In genomic region chr12:46558696-46559095, GRCh38 we compare ENCODE assay signal across 25 cellular contexts.
DNase-seq lines count a peak whose midpoint lies in the region; ATAC-seq and TF ChIP-seq lines count a peak whose summit lies in the region.
"Had no signal": no experiment of that assay in that cellular context is flagged by ENCODE, and none has a peak within 500 bp of the region (broad histone marks: within the 10 kb centered on the region; RNA-seq: fewer than 3 reads in every experiment).

No MANE protein-coding gene starts in this region.

- H3K4me3 Mint-ChIP-seq in stimulated activated effector memory CD8-positive, alpha-beta T cell treated with anti-CD3 and anti-CD28 coated beads, Interleukin-12 subunit alpha, Interleukin-12 subunit beta, amount 100 ng/mL, for 72 hours = no peak overlapping the region
- H3K4me3 Mint-ChIP-seq: CD4-positive, alpha-beta memory T cell; T-helper 17 cell had no signal

- TF ChIP-seq CTCF in Panc1 (IDR thresholded peaks at IDR 0.05) = no peak
- no peak for TF ChIP-seq CTCF in osteoblast (IDR thresholded peaks at IDR 0.05; ENCODE audit: extremely low read depth, low read depth, low read length)
- no peak for TF ChIP-seq CTCF in tibial artery (IDR thresholded peaks at IDR 0.05)

- BruUV-seq in Panc1 (replicated peaks; lab: Mats Ljungman, UMichigan) = no TSS peak

- no peaks in the 10 kb centered on the region for H3K9me3 Mint-ChIP-seq in stimulated activated effector memory CD8-positive, alpha-beta T cell treated with anti-CD3 and anti-CD28 coated beads, Interleukin-12 subunit alpha, Interleukin-12 subunit beta, amount 100 ng/mL, for 72 hours

- H3K79me2 ChIP-seq in osteoblast (ENCODE audit: insufficient read depth, low read length) = no peaks in the 10 kb centered on the region

- H3K27me3 ChIP-seq in Panc1 (ENCODE audit: control insufficient read depth, insufficient read depth, low read length) (no peaks in the 10 kb centered on the region), osteoblast (ENCODE audit: insufficient read depth, low read length) (no peaks in the 10 kb centered on the region), tibial artery (no peaks in the 10 kb centered on the region)
- no peaks in the 10 kb centered on the region for H3K27me3 ChIP-seq in effector memory CD4-positive, alpha-beta T cell (replicated peaks; ENCODE audit: control insufficient read depth, insufficient read depth, low read length, poor library complexity, severe bottlenecking)
- H3K27me3 ChIP-seq: adrenal gland, cardiac muscle cell had no signal

- no peak overlapping the region for H2AFZ ChIP-seq in osteoblast (ENCODE audit: low read length)

- intact Hi-C loops in Panc1 (cut with micrococcal nuclease; ENCODE audit: unreplicated experiment) = loop anchor here (5.0 kb wide), 1 partner anchor 104 kb away; no protein-coding TSS in a partner anchor
- intact Hi-C loops in tibial artery (cut with DNase I; ENCODE audit: low total_unique reads) = no loop called here

- H3K27ac ChIP-seq in Panc1 (ENCODE audit: low read length) (peak overlapping the region; percentile 91), epithelial cell of prostate (peak overlapping the region; percentile 100), osteoblast (ENCODE audit: low read depth, low read length) (peak overlapping the region; percentile 96), tibial artery (peak overlapping the region; percentile 45 to 58)
- H3K27ac ChIP-seq in effector memory CD4-positive, alpha-beta T cell (ENCODE audit: insufficient read depth, low read length, poor library complexity, severe bottlenecking) = no peak overlapping the region
- H3K27ac ChIP-seq: VCaP had no signal

- POLR2A ChIA-PET in Panc1 (lab: Charles Lee) = no interaction called here

- no peaks in the 10 kb centered on the region for H3K36me3 ChIP-seq in Panc1 (ENCODE audit: control insufficient read depth, insufficient read depth, low read length)
- no peaks in the 10 kb centered on the region for H3K36me3 ChIP-seq in osteoblast (ENCODE audit: insufficient read depth, low read length)
- H3K36me3 ChIP-seq in tibial artery = no peaks in the 10 kb centered on the region
- no peaks in the 10 kb centered on the region for H3K36me3 ChIP-seq in effector memory CD4-positive, alpha-beta T cell (ENCODE audit: control insufficient read depth, insufficient read depth, low read length)
- H3K36me3 ChIP-seq: adrenal gland, cardiac muscle cell had no signal

- in situ Hi-C loops in Panc1 (cut with HindIII; ENCODE audit: low pct_unique_long_range_greater_than_20kb, low sequenced_read_pairs) = no loop called here

- no peaks in the 10 kb centered on the region for H3K36me3 Mint-ChIP-seq in stimulated activated effector memory CD8-positive, alpha-beta T cell treated with anti-CD3 and anti-CD28 coated beads, Interleukin-12 subunit alpha, Interleukin-12 subunit beta, amount 100 ng/mL, for 72 hours
- H3K36me3 Mint-ChIP-seq: CD4-positive, alpha-beta memory T cell had no signal

- peaks cover 43% of the 10 kb centered on the region for H3K4me1 ChIP-seq in Panc1 (ENCODE audit: control insufficient read depth, insufficient read depth, low read length)
- H3K4me1 ChIP-seq in osteoblast (ENCODE audit: insufficient read depth, low read length) = peaks cover 79% of the 10 kb centered on the region
- peaks cover 0 to 84% (median 45%) of the 10 kb centered on the region in 4 donors for H3K4me1 ChIP-seq in tibial artery
- H3K4me1 ChIP-seq in effector memory CD4-positive, alpha-beta T cell (ENCODE audit: control insufficient read depth, insufficient read depth, low read length, poor library complexity, severe bottlenecking) = no peaks in the 10 kb centered on the region

- no peaks in the 10 kb centered on the region for H4K20me1 ChIP-seq in osteoblast (ENCODE audit: insufficient read depth, low read length)

- peaks cover 10% of the 10 kb centered on the region; the same call in 1 of the 2 replicates for H3K9me3 ChIP-seq in Panc1 (ENCODE audit: control insufficient read depth, insufficient read depth, low read depth, low read length)
- H3K9me3 ChIP-seq in osteoblast (ENCODE audit: low read depth, low read length) = no peaks in the 10 kb centered on the region
- no peaks in the 10 kb centered on the region for H3K9me3 ChIP-seq in tibial artery
- no peaks in the 10 kb centered on the region for H3K9me3 ChIP-seq in effector memory CD4-positive, alpha-beta T cell (ENCODE audit: control insufficient read depth, low read length)
- H3K9me3 ChIP-seq: adrenal gland had no signal

- no peak overlapping the region for H3K4me2 ChIP-seq in osteoblast (ENCODE audit: insufficient read depth, low read length)

- H3K4me3 ChIP-seq in Panc1 (ENCODE audit: low read depth in 2 of 2, low read length in 2 of 2) (no peak overlapping the region), osteoblast (ENCODE audit: insufficient read depth, low read length) (no peak overlapping the region), tibial artery (no peak overlapping the region)
- H3K4me3 ChIP-seq in effector memory CD4-positive, alpha-beta T cell (ENCODE audit: insufficient read depth, low read depth, low read length, poor library complexity, severe bottlenecking) = no peak overlapping the region
- H3K4me3 ChIP-seq: adrenal gland, cardiac muscle cell, GM12878 had no signal

- ATAC-seq in Panc1 = no peak
- no peak for ATAC-seq in stimulated activated effector memory CD8-positive, alpha-beta T cell treated with anti-CD3 and anti-CD28 coated beads, Interleukin-12 subunit alpha, Interleukin-12 subunit beta, amount 100 ng/mL, for 72 hours
- ATAC-seq: GM12878, left lobe of liver, T-helper 17 cell had no signal

- no peak for DNase-seq in Panc1 (ENCODE audit: low read depth, low spot score)
- DNase-seq in epithelial cell of prostate (ENCODE audit: low read depth, low spot score) = peak; percentile 72
- DNase-seq in osteoblast (ENCODE audit: insufficient read length, low spot score, missing footprints) = no peak
- DNase-seq in tibial artery = no peak
- DNase-seq in SIG-M5 (lab: John Stamatoyannopoulos, UW) = no peak
- no peak for DNase-seq in stimulated activated effector memory CD8-positive, alpha-beta T cell treated with anti-CD3 and anti-CD28 coated beads, Interleukin-12 subunit alpha, Interleukin-12 subunit beta, amount 100 ng/mL, for 72 hours (ENCODE audit: low spot score in 2 of 2)
- DNase-seq in NCI-H2081 treated with DMSO at 0.1 percent for 48 hours (lab: John Stamatoyannopoulos, UW) = no peak
- no peak for DNase-seq in effector memory CD4-positive, alpha-beta T cell
- DNase-seq: activated CD4-positive, alpha-beta T cell treated with anti-CD3 and anti-CD28 coated beads, Interleukin-2, amount 50 U/mL, for 4 hours; activated gamma-delta T cell; activated T-cell treated with anti-CD3 and anti-CD28 coated beads for 4 hours; adrenal gland; CD4-positive, alpha-beta memory T cell; DMS79; glutamatergic neuron; GOT3; midbrain; NCI-H1694; NCI-H748 treated with DMSO at 0.1 percent for 48 hours; stimulated activated CD8-positive, alpha-beta memory T cell treated with anti-CD3 and anti-CD28 coated beads, Interleukin-4, amount 100 ng/mL, for 48 hours; T-helper 17 cell had no signal

- CTCF ChIA-PET in Panc1 (lab: Charles Lee) = no interaction called here

- peaks cover 17% of the 10 kb centered on the region for H3K4me1 Mint-ChIP-seq in stimulated activated effector memory CD8-positive, alpha-beta T cell treated with anti-CD3 and anti-CD28 coated beads, Interleukin-12 subunit alpha, Interleukin-12 subunit beta, amount 100 ng/mL, for 72 hours
- H3K4me1 Mint-ChIP-seq: T-helper 17 cell had no signal

- no peak overlapping the region for H3K27ac Mint-ChIP-seq in stimulated activated effector memory CD8-positive, alpha-beta T cell treated with anti-CD3 and anti-CD28 coated beads, Interleukin-12 subunit alpha, Interleukin-12 subunit beta, amount 100 ng/mL, for 72 hours
- H3K27ac Mint-ChIP-seq: CD4-positive, alpha-beta memory T cell; T-helper 17 cell had no signal
